ENCODE assay signal across 9 cellular contexts in the genomic region with DNA sequence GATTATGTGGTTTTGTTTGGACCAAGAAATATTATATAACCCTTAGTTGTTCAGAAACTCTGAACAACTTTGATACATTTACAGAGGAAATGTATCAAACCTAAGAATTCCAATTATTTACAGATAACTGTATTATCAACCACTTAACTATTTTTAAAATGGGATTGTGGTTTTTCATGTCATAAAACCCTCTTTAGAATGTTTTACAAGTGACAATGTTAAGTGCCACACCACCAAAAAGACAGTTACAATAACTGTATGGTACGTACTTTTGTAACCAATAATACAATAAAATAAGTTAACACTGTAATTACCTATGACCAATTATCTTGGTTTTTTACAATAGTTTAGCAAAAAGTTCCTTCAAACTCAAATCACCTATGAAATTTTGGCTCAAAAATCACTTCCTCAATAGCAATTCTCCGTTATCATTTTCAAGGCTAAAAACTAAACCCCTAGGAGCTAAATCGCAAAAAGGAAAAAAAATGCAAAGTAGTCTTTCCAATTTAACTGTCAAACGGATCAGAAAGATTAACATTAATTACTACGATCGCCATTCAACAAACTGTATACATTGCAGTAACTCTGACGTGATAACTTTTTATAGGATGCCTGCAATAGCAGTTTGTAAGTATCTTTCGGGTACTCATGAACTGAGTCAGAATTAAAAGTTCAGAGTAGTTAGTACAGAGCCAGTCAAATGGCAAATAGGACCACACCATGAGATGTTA. TPM values are rescaled to one million over a fixed set of nuclear protein-coding genes. Genes with fewer than 3 reads are reported as not detected.
A peak's percentile ranks its signal among the peaks of the same experiment; 100 is the strongest.
DNase-seq lines count a peak whose midpoint lies in the region; TF ChIP-seq lines count a peak whose summit lies in the region.
"Had no signal": no experiment of that assay in that cellular context is flagged by ENCODE, and none has a peak within 500 bp of the region (broad histone marks: within the 10 kb centered on the region; RNA-seq: fewer than 3 reads in every experiment).

No MANE protein-coding gene starts in this region.

- no peak overlapping the region for H3K18ac ChIP-seq in neuronal stem cell (ENCODE audit: low read length)

- no peak overlapping the region for H3K14ac ChIP-seq in neuronal stem cell (ENCODE audit: low read length)

- no peak overlapping the region for H4K8ac ChIP-seq in neuronal stem cell (ENCODE audit: low read depth, low read length)

- intact Hi-C loops in Calu3 (cut with micrococcal nuclease; ENCODE audit: unreplicated experiment) (loop anchor here (2.0 to 5.0 kb wide), 6 partner anchors 23 to 138 kb away; no protein-coding TSS in a partner anchor), dorsolateral prefrontal cortex (cut with DNase I) (loop anchor here (5.0 to 10.0 kb wide), 9 partner anchors 55 to 495 kb away; partner anchors contain the start of gene ESCO1 (in 1 of the 2)), posterior cingulate gyrus (cut with DNase I) (loop anchor here (10.0 kb wide), 1 partner anchor 75 kb away; no protein-coding TSS in a partner anchor)

- H3K27ac ChIP-seq in Karpas-422 (ENCODE audit: low read length) (peak overlapping the region; percentile 74), dorsolateral prefrontal cortex (peak overlapping the region in 22 of 59 donors; percentile 6 to 97 (median 94)), neuronal stem cell (replicated peaks; ENCODE audit: low read length) (peak overlapping the region; percentile 97)

- no peak overlapping the region for H2BK12ac ChIP-seq in neuronal stem cell (ENCODE audit: low read length)

- no peak overlapping the region for H3K4ac ChIP-seq in neuronal stem cell (ENCODE audit: low read length)

- H2AK5ac ChIP-seq in neuronal stem cell (ENCODE audit: low read depth, low read length): no peak overlapping the region

- H3K27me3 ChIP-seq in Karpas-422 (ENCODE audit: low read length) (no peaks in the 10 kb centered on the region), dorsolateral prefrontal cortex (no peaks in the 10 kb centered on the region), neuronal stem cell (ENCODE audit: control insufficient read depth in 3 of 3, insufficient read depth in 3 of 3, low read depth in 1 of 3, low read length in 3 of 3) (peaks cover 0 to 5% (median 2%) of the 10 kb centered on the region in 3 experiments)

- H3K4me3 ChIP-seq in Karpas-422 (ENCODE audit: low read length) (peak overlapping the region; percentile 76), dorsolateral prefrontal cortex (peak overlapping the region; percentile 60 to 100 (median 96)), neuronal stem cell (ENCODE audit: low read length in 2 of 2) (peak overlapping the region; percentile 93 to 100)

- no peak overlapping the region for H3K4me3 Mint-ChIP-seq in Calu3 (ENCODE audit: low read depth, unreplicated experiment)

- H3K23ac ChIP-seq in neuronal stem cell (ENCODE audit: low read depth, low read length, poor library complexity): no peak overlapping the region

- CTCF ChIA-PET in Calu3 (lab: Charles Lee): no interaction called here

- H3K79me2 ChIP-seq in Karpas-422 (ENCODE audit: low read length): peaks cover 64% of the 10 kb centered on the region

- H4K20me1 ChIP-seq in Karpas-422 (ENCODE audit: insufficient read depth, low read depth, low read length): peaks cover 51% of the 10 kb centered on the region

- H3K9ac ChIP-seq in Karpas-422 (ENCODE audit: low read length): peak overlapping the region; percentile 98
- no peak overlapping the region for H3K9ac ChIP-seq in neuronal stem cell (ENCODE audit: low read depth, low read length, poor library complexity)

- no peak overlapping the region for H2BK120ac ChIP-seq in neuronal stem cell (ENCODE audit: low read depth, low read length)

- TF ChIP-seq CTCF in Calu3 (IDR thresholded peaks at IDR 0.05; ENCODE audit: unreplicated experiment): no peak
- TF ChIP-seq CTCF in dorsolateral prefrontal cortex (IDR thresholded peaks at IDR 0.05 in 54 of 56, conservative IDR thresholded peaks at IDR 0.05 in 2 of 56; ENCODE audit: low read depth in 1 of 56, partially characterized antibody in 56 of 56): no peak

- no peak overlapping the region for H4K91ac ChIP-seq in neuronal stem cell (ENCODE audit: low read depth, low read length, poor library complexity)

- no peak overlapping the region for H2BK15ac ChIP-seq in neuronal stem cell (ENCODE audit: low read length)

- no peaks in the 10 kb centered on the region for H3K9me3 ChIP-seq in Karpas-422 (ENCODE audit: low read length)
- H3K9me3 ChIP-seq in neuronal stem cell (replicated peaks in 1 of 2; ENCODE audit: control insufficient read depth in 2 of 2, insufficient read depth in 1 of 2, low read depth in 1 of 2, low read length in 2 of 2): no peaks in the 10 kb centered on the region

- H3K4me1 ChIP-seq in Karpas-422 (ENCODE audit: low read length) (peaks cover 55% of the 10 kb centered on the region), neuronal stem cell (ENCODE audit: control insufficient read depth in 2 of 2, insufficient read depth in 1 of 2, low read depth in 1 of 2, low read length in 2 of 2) (peaks cover 2 to 8% of the 10 kb centered on the region in 2 donors)

- H2BK5ac ChIP-seq in neuronal stem cell (ENCODE audit: low read length): no peak overlapping the region

- no peaks in the 10 kb centered on the region for H3K9me3 Mint-ChIP-seq in Calu3 (ENCODE audit: low read depth, unreplicated experiment)

- H3K4me2 ChIP-seq in Karpas-422 (ENCODE audit: low read depth, low read length, poor library complexity, severe bottlenecking) (peak overlapping the region; percentile 81), neuronal stem cell (ENCODE audit: insufficient read depth, low read length, poor library complexity, severe bottlenecking) (peak overlapping the region; percentile 64)

- H3K9me2 ChIP-seq in Karpas-422 (replicated peaks; ENCODE audit: insufficient read depth, low read length): no peaks in the 10 kb centered on the region

- no peaks in the 10 kb centered on the region for H3K27me3 Mint-ChIP-seq in Calu3 (ENCODE audit: unreplicated experiment)

- TSS peak; percentile 25 for BruUV-seq in Calu3 (replicated peaks; lab: Mats Ljungman, UMichigan)

- peaks cover 7% of the 10 kb centered on the region for H3K79me1 ChIP-seq in neuronal stem cell (ENCODE audit: low read depth, low read length)

- peaks cover 24% of the 10 kb centered on the region for H3K36me3 Mint-ChIP-seq in Calu3 (ENCODE audit: insufficient read depth, unreplicated experiment)

- no peak for DNase-seq in Calu3
- DNase-seq in Karpas-422: peak; percentile 63
- DNase-seq in dorsolateral prefrontal cortex: no peak
- DNase-seq in neuronal stem cell (ENCODE audit: low spot score): no peak
- no peak for DNase-seq in DMS53 (lab: John Stamatoyannopoulos, UW)
- DNase-seq in activated CD4-positive, alpha-beta T cell treated with anti-CD3 and anti-CD28 coated beads, Interleukin-2, amount 50 U/mL, for 1 hour: no peak
- no peak for DNase-seq in stimulated activated naive CD4-positive, alpha-beta T cell treated with Interleukin-2 at 50 U/mL for 16 hours (lab: John Stamatoyannopoulos, UW)
- no peak for DNase-seq in posterior cingulate gyrus
- DNase-seq: NCI-H1048 had no signal

- WGBS in neuronal stem cell (ENCODE audit: extremely low coverage in 2 of 2, insufficient read length in 2 of 2, insufficient replicate concordance in 1 of 2), 2 donors: no CpG with 5 or more reads among the region's 8 CpGs

- H2AFZ ChIP-seq in Karpas-422 (ENCODE audit: low read length) (no peak overlapping the region), neuronal stem cell (ENCODE audit: low read length) (peak overlapping the region; percentile 98)

- peak overlapping the region; percentile 95 for H3K27ac Mint-ChIP-seq in Calu3 (ENCODE audit: unreplicated experiment)

- H3K4me1 Mint-ChIP-seq in Calu3 (ENCODE audit: low read depth, unreplicated experiment): peaks cover 21% of the 10 kb centered on the region

- H3K36me3 ChIP-seq in Karpas-422 (ENCODE audit: insufficient read depth, low read length) (peaks cover 4% of the 10 kb centered on the region; the same call in 1 of the 2 replicates), neuronal stem cell (replicated peaks in 1 of 2; ENCODE audit: control insufficient read depth in 2 of 2, insufficient read depth in 2 of 2, low read length in 2 of 2) (no peaks in the 10 kb centered on the region)

RNA-seq across cellular contexts. Expression of gene ROCK1, which starts 1.5 kb away (rescaled TPM):
- total RNA-seq in Calu3 (2022) (50.9 and 51.9 TPM in 2 replicates), dorsolateral prefrontal cortex (10 to 100 TPM; 22.3 to 53.5 (median 37.7) TPM)
- total RNA-seq in Karpas-422 (2014; rRNA removed; shearing (Covaris generic); ENCODE audit: low replicate concordance): 41.2 and 47.0 TPM in 2 replicates
- polyA plus RNA-seq in neuronal stem cell (2013, experiment 1 of 2): 32.4 TPM
- 36.2 TPM for polyA plus RNA-seq in neuronal stem cell (2013, experiment 2 of 2)
